ENCODE assay signal across 8 cellular contexts in genomic region chr6:10411131-10411914, GRCh38. TPM values are rescaled to one million over a fixed set of nuclear protein-coding genes. Genes with fewer than 3 reads are reported as not detected.
A peak's percentile ranks its signal among the peaks of the same experiment; 100 is the strongest.
DNase-seq lines count a peak whose midpoint lies in the region; ATAC-seq, FAIRE-seq and TF ChIP-seq lines count a peak whose summit lies in the region.

No MANE protein-coding gene starts in this region.

- no peaks in the 10 kb centered on the region for H3K79me2 ChIP-seq in DOHH2 (ENCODE audit: control insufficient read depth, low read length)
- H3K79me2 ChIP-seq in H1 (ENCODE audit: control insufficient read depth in 1 of 2, insufficient read depth in 2 of 2, low read length in 2 of 2), result no peaks in the 10 kb centered on the region

- no peaks in the 10 kb centered on the region for H3K36me3 ChIP-seq in DOHH2 (ENCODE audit: control insufficient read depth, low read length)
- no peaks in the 10 kb centered on the region; a peak in 1 of 8 replicates for H3K36me3 ChIP-seq in H1 (ENCODE audit: control insufficient read depth in 2 of 4, insufficient read depth in 4 of 4, low read length in 3 of 4)

- H3K9me3 Mint-ChIP-seq in neural crest cell, result no peaks in the 10 kb centered on the region

- no peak for TF ChIP-seq POLR2A in H1 (IDR thresholded peaks at IDR 0.05; ENCODE audit: control extremely low read depth in 1 of 2, low read depth in 2 of 2, low read length in 2 of 2)

- H3F3A ChIP-seq in DOHH2 (ENCODE audit: control insufficient read depth, insufficient read depth), result peaks cover 11% of the 10 kb centered on the region

- H4K20me1 ChIP-seq in DOHH2 (ENCODE audit: control insufficient read depth, insufficient read depth, low read depth, low read length), result no peaks in the 10 kb centered on the region
- peaks cover 9 to 16% of the 10 kb centered on the region in 2 experiments for H4K20me1 ChIP-seq in H1 (replicated peaks in 1 of 2; ENCODE audit: control insufficient read depth in 1 of 2, insufficient read depth in 2 of 2, low read length in 2 of 2)

- no peak overlapping the region for H3K27ac Mint-ChIP-seq in neural crest cell (ENCODE audit: unreplicated experiment)

- POLR2A ChIA-PET in H1 (lab: Charles Lee; ENCODE audit: partially characterized antibody), result interaction anchor here (0.6 to 1.3 kb wide), 3 partner anchors 14 to 22 kb away, joined by 3 to 5 read pairs (median 3); no protein-coding TSS in a partner anchor

- H3K23ac ChIP-seq in H1 (ENCODE audit: insufficient read length), result no peak overlapping the region

- ATAC-seq in GM18502 (IDR thresholded peaks at IDR 0.05; ENCODE audit: poor library complexity, unreplicated experiment) (no peak), HG03095 (IDR thresholded peaks at IDR 0.05; ENCODE audit: unreplicated experiment) (no peak), left colon (no peak)

- no peak overlapping the region; the same call in 1 of the 2 replicates for H2BK15ac ChIP-seq in H1 (ENCODE audit: low read length)

- H3K18ac ChIP-seq in H1 (ENCODE audit: extremely low read depth, low read length), result peak overlapping the region; percentile 63

- no peaks in the 10 kb centered on the region for H3K9me2 ChIP-seq in DOHH2 (replicated peaks; ENCODE audit: control insufficient read depth, low read length)

- WGBS in H1 (ENCODE audit: extremely low coverage in 1 of 2, insufficient coverage in 1 of 2, insufficient read length in 1 of 2, insufficient replicate concordance in 2 of 2, low coverage in 1 of 2, low lambda C conversion rate in 2 of 2, missing lambda C conversion rate in 1 of 2), 2 experiments, result 0% methylated on average over 60 of the region's 60 CpGs; no CpG with 5 or more reads in 1 of the 2 experiments

- peak overlapping the region; percentile 82; the same call in 1 of the 2 replicates for H2BK12ac ChIP-seq in H1 (ENCODE audit: low read depth, low read length)

- H4K5ac ChIP-seq in H1 (ENCODE audit: insufficient read length, low read depth, low read length), result no peak overlapping the region

- H3K27me3 Mint-ChIP-seq in neural crest cell (ENCODE audit: low read depth), result peaks cover 95% of the 10 kb centered on the region

- TF ChIP-seq CTCF in DOHH2 (IDR thresholded peaks at IDR 0.05; ENCODE audit: low read depth, low read length, poor library complexity, severe bottlenecking) (no peak), H1 (IDR thresholded peaks at IDR 0.05; ENCODE audit: control extremely low read depth in 1 of 3, insufficient read depth in 1 of 3, low read depth in 1 of 3, low read length in 3 of 3) (no peak), neural crest cell (conservative IDR thresholded peaks at IDR 0.05) (no peak)

- H3K27me3 ChIP-seq in DOHH2 (ENCODE audit: control insufficient read depth, low read length) (peaks cover 44% of the 10 kb centered on the region), H1 (replicated peaks in 1 of 4; ENCODE audit: control insufficient read depth in 3 of 4, extremely low read depth in 1 of 4, insufficient read depth in 3 of 4, low read length in 3 of 4) (peaks cover 71 to 98% (median 90%) of the 10 kb centered on the region in 4 experiments)

- DNase-seq in NCI-H1105 (lab: John Stamatoyannopoulos, UW) (peak; percentile 33), H1 (ENCODE audit: low read depth in 1 of 2, low spot score in 2 of 2) (peak in 1 of 2 experiments; percentile 71), neural crest cell (ENCODE audit: low read depth, low spot score) (no peak), NCI-H510A treated with DMSO at 0.1 percent for 48 hours (lab: John Stamatoyannopoulos, UW) (no peak), left colon (no peak)

- H4K91ac ChIP-seq in H1 (replicated peaks; ENCODE audit: insufficient read length, low read length), result no peak overlapping the region

- peaks cover 31% of the 10 kb centered on the region for H3K4me1 ChIP-seq in DOHH2 (ENCODE audit: control insufficient read depth, low read length)
- H3K4me1 ChIP-seq in H1 (replicated peaks in 1 of 4; ENCODE audit: control insufficient read depth in 3 of 4, insufficient read depth in 4 of 4, low read length in 3 of 4), result peaks cover 4 to 32% (median 24%) of the 10 kb centered on the region in 4 experiments

- peak overlapping the region; percentile 32; the same call in 1 of the 2 replicates for H2BK20ac ChIP-seq in H1 (ENCODE audit: low read length)

- H2AK5ac ChIP-seq in H1 (ENCODE audit: low read depth, low read length), result no peak overlapping the region

- no peak overlapping the region for H3K56ac ChIP-seq in H1 (replicated peaks; ENCODE audit: insufficient read length, low read depth, low read length)

- peak overlapping the region; percentile 90 for H3K4me3 Mint-ChIP-seq in neural crest cell

- H2AFZ ChIP-seq in H1 (ENCODE audit: low read length), result no peak overlapping the region

- H3K4me3 ChIP-seq in DOHH2 (ENCODE audit: low read length) (peak overlapping the region; percentile 72), H1 (ENCODE audit: extremely low read depth in 1 of 4, insufficient read depth in 2 of 4, low read depth in 3 of 4, low read length in 4 of 4) (peak overlapping the region; percentile 18 to 58 (median 40); a peak in 7 of 8 replicates)

- CTCF ChIA-PET in H1 (lab: Charles Lee; ENCODE audit: partially characterized antibody), result interaction anchor here (8.7 to 21.9 kb wide), 2 partner anchors 12 to 28 kb away, joined by 135 to 365 read pairs; no protein-coding TSS in a partner anchor

- TF ChIP-seq RAD21 in H1 (IDR thresholded peaks at IDR 0.05 in 1 of 2, conservative IDR thresholded peaks at IDR 0.05 in 1 of 2; ENCODE audit: low read depth in 2 of 2, low read length in 2 of 2), result no peak

- H3K4me2 ChIP-seq in DOHH2 (ENCODE audit: low read length), result peak overlapping the region; percentile 74
- H3K4me2 ChIP-seq in H1 (ENCODE audit: insufficient read depth in 1 of 2, low read depth in 2 of 2, low read length in 2 of 2), result peak overlapping the region; percentile 63 to 84

- H3K27ac ChIP-seq in DOHH2 (ENCODE audit: low read depth, low read length), result no peak overlapping the region
- H3K27ac ChIP-seq in H1 (ENCODE audit: low read depth, low read length), result no peak overlapping the region

- H3K9me3 ChIP-seq in DOHH2 (ENCODE audit: control insufficient read depth, insufficient read depth, low read length) (no peaks in the 10 kb centered on the region), H1 (ENCODE audit: insufficient read depth in 2 of 2, low read depth in 1 of 2, low read length in 1 of 2) (no peaks in the 10 kb centered on the region; a peak in 1 of 4 replicates)

- H3K14ac ChIP-seq in H1 (ENCODE audit: insufficient read length), result no peak overlapping the region

- H2BK120ac ChIP-seq in H1 (replicated peaks; ENCODE audit: low read depth, low read length), result no peak overlapping the region

- no peak overlapping the region for H4K8ac ChIP-seq in H1 (ENCODE audit: extremely low read depth, insufficient read depth, low read length)

- H3K23me2 ChIP-seq in H1 (ENCODE audit: low read depth, low read length), result peaks cover 8% of the 10 kb centered on the region; the same call in 1 of the 2 replicates

- FAIRE-seq in H1 (lab: Jason Lieb, UNC), result no peak

- intact Hi-C loops in left colon (cut with DNase I, micrococcal nuclease), result no loop called here

- no peak overlapping the region for H3K9ac ChIP-seq in H1 (replicated peaks in 1 of 4; ENCODE audit: extremely low read depth in 1 of 4, low read depth in 3 of 4, low read length in 3 of 4)

- H2BK5ac ChIP-seq in H1 (ENCODE audit: low read depth, low read length), result no peak overlapping the region; the same call in 1 of the 2 replicates

- no peaks in the 10 kb centered on the region for H3K79me1 ChIP-seq in H1 (ENCODE audit: low read depth, low read length)

- no peak overlapping the region for H3K4ac ChIP-seq in H1 (replicated peaks; ENCODE audit: insufficient read length, low read depth, low read length)

- no peak for TF ChIP-seq EP300 in H1 (IDR thresholded peaks at IDR 0.05; ENCODE audit: borderline replicate concordance in 1 of 2, low read depth in 2 of 2, low read length in 2 of 2)

- H3K36me3 Mint-ChIP-seq in neural crest cell (ENCODE audit: low read depth), result peaks cover 8% of the 10 kb centered on the region

- peaks cover 51% of the 10 kb centered on the region for H3K4me1 Mint-ChIP-seq in neural crest cell

TF ChIP-seq in H1, 55 proteins besides CTCF, POLR2A, EP300 and RAD21 (continues in another document):
- TF ChIP-seq TAF7 (optimal IDR thresholded peaks at IDR 0.05; ENCODE audit: borderline replicate concordance, low read depth, low read length) (no peak), SP1 (IDR thresholded peaks at IDR 0.05; ENCODE audit: low read depth, low read length) (no peak)

RNA-seq across cellular contexts. Expression of gene TFAP2A, which starts 3.6 kb away (rescaled TPM):
- total RNA-seq in H1 (2021; fragmentation: NEBNext Ultra II Directional; extraction: Animal tissue kit (Norgen Biotek cat#: 25700)), result 0.10 TPM in 1 of 2 replicates, not detected in the other
- 0.23 and 0.24 TPM in 2 replicates for polyA plus RNA-seq in H1 (2011; rRNA removed)
- 0.12 TPM for polyA plus RNA-seq in H1 (2011; cell fraction: cytosol; rRNA removed)
- 0.24 TPM for polyA plus RNA-seq in H1 (2011; cell fraction: nucleus; rRNA removed)
- polyA plus RNA-seq in H1 (2012, experiment 1 of 2), result 0.25 to 0.49 TPM (median 0.33 TPM) in 4 replicates
- 0.30 TPM for polyA plus RNA-seq in H1 (2012, experiment 2 of 2)
- polyA plus RNA-seq in H1 (2013, experiment 1 of 2), result 0.08 TPM
- 0.07 TPM for polyA plus RNA-seq in H1 (2013, experiment 2 of 2)
- polyA minus RNA-seq in H1 (2011; rRNA and poly(A)+ RNA removed), result 0.41 TPM in 1 of 2 replicates, not detected in the other
- 2.3 TPM for polyA minus RNA-seq in H1 (2011; cell fraction: cytosol; rRNA and poly(A)+ RNA removed)
- 1.1 TPM for polyA minus RNA-seq in H1 (2011; cell fraction: nucleus; rRNA and poly(A)+ RNA removed)
- 8.2 and 9.6 TPM in 2 replicates for total RNA-seq in neural crest cell
- under 1 TPM; 0.20 to 0.55 TPM for total RNA-seq in left colon
